In genomic region chr11:119764108-119764874, GRCh38 we compare ENCODE assay signal across 10 cellular contexts. TPM values are rescaled to one million over a fixed set of nuclear protein-coding genes. Genes with fewer than 3 reads are reported as not detected.
DNase-seq lines count a peak whose midpoint lies in the region; ATAC-seq, FAIRE-seq and TF ChIP-seq lines count a peak whose summit lies in the region.
"Had no signal": no experiment of that assay in that cellular context is flagged by ENCODE, and none has a peak within 500 bp of the region (broad histone marks: within the 10 kb centered on the region; RNA-seq: fewer than 3 reads in every experiment).

No MANE protein-coding gene starts in this region.

- H3K27me3 ChIP-seq in astrocyte (ENCODE audit: insufficient read depth, low read length) (peaks cover 5% of the 10 kb centered on the region), spleen (replicated peaks in 1 of 7) (peaks cover 0 to 25% (median 0%) of the 10 kb centered on the region in 7 donors)

- H3K36me3 ChIP-seq in astrocyte (ENCODE audit: insufficient read depth, low read length) (no peaks in the 10 kb centered on the region), spleen (no peaks in the 10 kb centered on the region)

- TF ChIP-seq CTCF in HFFc6 (IDR thresholded peaks at IDR 0.05) (no peak), astrocyte (IDR thresholded peaks at IDR 0.05; ENCODE audit: insufficient read depth, low read depth, low read length) (no peak), spleen (IDR thresholded peaks at IDR 0.05 in 8 of 11, conservative IDR thresholded peaks at IDR 0.05 in 3 of 11) (no peak)

- H4K20me1 ChIP-seq in astrocyte (ENCODE audit: insufficient read depth, low read length): no peaks in the 10 kb centered on the region

- no peaks in the 10 kb centered on the region for H3K9me3 ChIP-seq in astrocyte (ENCODE audit: insufficient read depth, low read depth, low read length)
- peaks cover 0 to 25% (median 10%) of the 10 kb centered on the region in 8 donors for H3K9me3 ChIP-seq in spleen

- H3K27me3 Mint-ChIP-seq in HFFc6 (ENCODE audit: insufficient read depth) (peaks cover 18% of the 10 kb centered on the region), astrocyte (ENCODE audit: low read depth, unreplicated experiment) (peaks cover 36% of the 10 kb centered on the region)

- H2AFZ ChIP-seq in astrocyte (ENCODE audit: low read depth, low read length): peak overlapping the region; percentile 43

- H3K36me3 Mint-ChIP-seq in HFFc6 (ENCODE audit: low read depth) (peaks cover 4% of the 10 kb centered on the region; the same call in 1 of the 2 replicates), astrocyte (ENCODE audit: low read depth, unreplicated experiment) (peaks cover 3% of the 10 kb centered on the region)
- H3K36me3 Mint-ChIP-seq: activated CD8-positive, alpha-beta memory T cell treated with anti-CD3 and anti-CD28 coated beads, Interleukin-2, amount 10 ng/mL, durations not matched to agents 7 days and 5 days had no signal

- H3K4me3 Mint-ChIP-seq in HFFc6 (no peak overlapping the region), astrocyte (ENCODE audit: unreplicated experiment) (no peak overlapping the region)
- H3K4me3 Mint-ChIP-seq: activated CD8-positive, alpha-beta memory T cell treated with anti-CD3 and anti-CD28 coated beads, Interleukin-2, amount 10 ng/mL, durations not matched to agents 7 days and 5 days; naive B cell had no signal

- H3K4me2 ChIP-seq in astrocyte (ENCODE audit: low read length): no peak overlapping the region

- H3K4me1 ChIP-seq in astrocyte (ENCODE audit: insufficient read depth, low read length): peaks cover 14% of the 10 kb centered on the region
- no peaks in the 10 kb centered on the region for H3K4me1 ChIP-seq in spleen

- H3K27ac ChIP-seq in astrocyte (ENCODE audit: low read depth, low read length) (no peak overlapping the region), spleen (no peak overlapping the region)

- FAIRE-seq in astrocyte (lab: Jason Lieb, UNC) (no peak), islet of Langerhans (lab: Jason Lieb, UNC) (peak; percentile 87), RCC 7860 (lab: Jason Lieb, UNC) (no peak)

- no peak overlapping the region for H3K4me3 ChIP-seq in astrocyte (ENCODE audit: insufficient read depth, low read depth, low read length)
- H3K4me3 ChIP-seq in spleen: no peak overlapping the region

- H3K9me3 Mint-ChIP-seq in HFFc6 (peaks cover 22% of the 10 kb centered on the region; the same call in 1 of the 2 replicates), astrocyte (ENCODE audit: unreplicated experiment) (peaks cover 16% of the 10 kb centered on the region)

- TF ChIP-seq POLR2A in spleen (IDR thresholded peaks at IDR 0.05): no peak

- H3K79me2 ChIP-seq in astrocyte (ENCODE audit: insufficient read depth, low read length): no peaks in the 10 kb centered on the region

- 34 to 64% (median 49%) methylated on average over 4 to 6 of the region's 6 CpGs for WGBS in spleen, 5 donors

- H3K27ac Mint-ChIP-seq in HFFc6: peak overlapping the region; percentile 8; the same call in 1 of the 2 replicates
- no peak overlapping the region for H3K27ac Mint-ChIP-seq in astrocyte (ENCODE audit: unreplicated experiment)
- H3K27ac Mint-ChIP-seq: activated CD8-positive, alpha-beta memory T cell treated with anti-CD3 and anti-CD28 coated beads, Interleukin-2, amount 10 ng/mL, durations not matched to agents 7 days and 5 days had no signal

- no peak overlapping the region for H3K9ac ChIP-seq in astrocyte (ENCODE audit: low read length)

- ATAC-seq in HG03442 (IDR thresholded peaks at IDR 0.05; ENCODE audit: unreplicated experiment): no peak
- ATAC-seq: activated CD8-positive, alpha-beta memory T cell treated with anti-CD3 and anti-CD28 coated beads, Interleukin-2, amount 10 ng/mL, durations not matched to agents 7 days and 5 days had no signal

- DNase-seq in HFFc6 (peak; percentile 61), astrocyte (ENCODE audit: low read depth) (peak; percentile 72), spleen (peak; percentile 69), NK-92 (lab: John Stamatoyannopoulos, UW; ENCODE audit: unreplicated experiment) (no peak), RCC 7860 (ENCODE audit: low spot score) (no peak), dermis blood vessel endothelial cell (no peak)
- DNase-seq: activated CD8-positive, alpha-beta memory T cell treated with anti-CD3 and anti-CD28 coated beads, Interleukin-2, amount 10 ng/mL, durations not matched to agents 7 days and 5 days; naive B cell had no signal

- intact Hi-C loops in spleen (cut with DNase I; ENCODE audit: low total_unique reads): no loop called here

- H3K4me1 Mint-ChIP-seq in HFFc6 (ENCODE audit: low read depth) (peaks cover 24% of the 10 kb centered on the region), astrocyte (ENCODE audit: low read depth, unreplicated experiment) (peaks cover 16% of the 10 kb centered on the region)
- H3K4me1 Mint-ChIP-seq: activated CD8-positive, alpha-beta memory T cell treated with anti-CD3 and anti-CD28 coated beads, Interleukin-2, amount 10 ng/mL, durations not matched to agents 7 days and 5 days; naive B cell had no signal

RNA-seq across cellular contexts. Expression of gene NECTIN1, which starts 35.3 kb away (rescaled TPM):
- total RNA-seq in HFFc6 (2021; fragmentation: NEBNext Ultra II Directional; extraction: Animal tissue kit (Norgen Biotek cat#: 25700)): 1 to 10 TPM; 4.1 to 7.9 (median 6.6) TPM
- total RNA-seq in astrocyte (16.9 and 17.7 TPM in 2 replicates), spleen (10 to 100 TPM in 1 of 7 donors, 1 to 10 TPM in 6; 4.6 to 16.2 (median 7.7) TPM), dermis blood vessel endothelial cell (3.1 and 7.5 TPM in 2 replicates)
- 1 to 10 TPM in 2 of 3 donors, under 1 TPM in 1; 0.67 to 2.3 (median 1.1) TPM for polyA plus RNA-seq in spleen

Comparison
In these comparisons a context has a peak if more than half of its experiments do, and no peak if none do; other contexts are left out.
1. DNase-seq: peak in HFFc6 (single experiment), astrocyte (single experiment) and spleen (single experiment); none in NK-92 (single experiment), RCC 7860 (single experiment) and dermis blood vessel endothelial cell (single experiment).